Comparison of ENCODE assay signal across 6 cellular contexts in the genomic region with DNA sequence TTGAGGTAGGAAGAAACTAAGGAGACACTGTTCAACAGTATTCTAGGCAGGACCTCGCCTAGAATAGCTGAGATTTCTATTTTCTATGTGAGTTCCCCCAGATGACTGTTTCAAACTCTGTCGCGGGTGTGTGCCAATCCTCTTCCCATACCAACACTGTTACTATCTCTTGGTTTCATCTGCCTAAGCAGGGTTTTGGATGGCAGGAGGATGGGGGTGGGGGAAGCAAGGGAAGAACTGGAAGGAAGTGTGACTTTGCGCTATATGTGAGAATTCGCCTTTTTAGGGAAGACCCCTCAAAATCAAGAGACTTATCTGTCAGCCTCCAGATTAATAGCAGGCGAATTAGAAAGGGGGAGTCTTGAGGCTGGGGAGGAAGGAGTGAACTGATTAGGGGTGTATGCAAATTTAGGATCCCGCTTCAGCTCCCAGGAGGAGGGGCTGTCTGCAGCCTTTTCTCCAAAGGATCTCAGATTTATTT. TPM values are rescaled to one million over a fixed set of nuclear protein-coding genes. Genes with fewer than 3 reads are reported as not detected.
DNase-seq lines count a peak whose midpoint lies in the region; FAIRE-seq and TF ChIP-seq lines count a peak whose summit lies in the region.

No MANE protein-coding gene starts in this region.

- H3K4me3 ChIP-seq in bronchial epithelial cell (ENCODE audit: low read depth, low read length) (peak overlapping the region; percentile 91), osteoblast (ENCODE audit: insufficient read depth, low read length) (peak overlapping the region; percentile 80)

- H3K27me3 ChIP-seq in bronchial epithelial cell (ENCODE audit: control insufficient read depth, insufficient read depth, low read length) (no peaks in the 10 kb centered on the region), osteoblast (ENCODE audit: insufficient read depth, low read length) (no peaks in the 10 kb centered on the region)

- H3K9me3 ChIP-seq in osteoblast (ENCODE audit: low read depth, low read length), result no peaks in the 10 kb centered on the region

- H4K20me1 ChIP-seq in osteoblast (ENCODE audit: insufficient read depth, low read length), result peaks cover 9% of the 10 kb centered on the region

- peaks cover 8% of the 10 kb centered on the region for H3K36me3 ChIP-seq in bronchial epithelial cell (ENCODE audit: control insufficient read depth, insufficient read depth, low read length)
- H3K36me3 ChIP-seq in osteoblast (ENCODE audit: insufficient read depth, low read length), result peaks cover 13% of the 10 kb centered on the region

- no peak for FAIRE-seq in bronchial epithelial cell (lab: Jason Lieb, UNC)

- peak overlapping the region; percentile 83 for H3K4me2 ChIP-seq in osteoblast (ENCODE audit: insufficient read depth, low read length)

- TF ChIP-seq CTCF in bronchial epithelial cell (IDR thresholded peaks at IDR 0.05; ENCODE audit: insufficient read depth, low read length, severe bottlenecking) (no peak), osteoblast (IDR thresholded peaks at IDR 0.05; ENCODE audit: extremely low read depth, low read depth, low read length) (no peak)

- peak overlapping the region; percentile 81 for H2AFZ ChIP-seq in osteoblast (ENCODE audit: low read length)

- peak; percentile 42 for DNase-seq in CD1c-positive myeloid dendritic cell (ENCODE audit: extremely low spot score)
- peak; percentile 44 for DNase-seq in HT-29 (ENCODE audit: low spot score)
- DNase-seq in bronchial epithelial cell (ENCODE audit: low read depth), result no peak
- DNase-seq in osteoblast (ENCODE audit: insufficient read length, low spot score, missing footprints), result peak; percentile 86
- no peak for DNase-seq in activated CD4-positive, CD25-positive, alpha-beta regulatory T cell treated with anti-CD3 and anti-CD28 coated beads, Interleukin-2, amount 50 U/mL, for 72 hours
- DNase-seq in HuH-7 (ENCODE audit: low spot score), result no peak

- H3K79me2 ChIP-seq in osteoblast (ENCODE audit: insufficient read depth, low read length), result peaks cover 48% of the 10 kb centered on the region

- H3K27ac ChIP-seq in osteoblast (ENCODE audit: low read depth, low read length), result peak overlapping the region; percentile 74

- H3K4me1 ChIP-seq in osteoblast (ENCODE audit: insufficient read depth, low read length), result peaks cover 14% of the 10 kb centered on the region

RNA-seq across cellular contexts. Expression of gene G6PC3, which starts 0.5 kb away (rescaled TPM):
- total RNA-seq in HT-29 (2014; rRNA removed; shearing (Covaris generic)), result 64.6 and 74.2 TPM in 2 replicates
- 7.6 and 9.2 TPM in 2 replicates for total RNA-seq in bronchial epithelial cell
- total RNA-seq in osteoblast, result 19.7 and 23.5 TPM in 2 replicates

RNA-seq across cellular contexts. Expression of gene LSM12, which starts 3.5 kb away (rescaled TPM):
- total RNA-seq in HT-29 (2014; rRNA removed; shearing (Covaris generic)), result 38.9 and 50.0 TPM in 2 replicates
- 18.9 and 20.3 TPM in 2 replicates for total RNA-seq in bronchial epithelial cell
- 59.0 and 65.4 TPM in 2 replicates for total RNA-seq in osteoblast

RNA-seq across cellular contexts. Expression of gene HDAC5, which starts 53.4 kb away (rescaled TPM):
- 54.8 and 56.3 TPM in 2 replicates for total RNA-seq in HT-29 (2014; rRNA removed; shearing (Covaris generic))
- 18.4 TPM in 2 replicates for total RNA-seq in bronchial epithelial cell
- 69.2 and 85.4 TPM in 2 replicates for total RNA-seq in osteoblast

RNA-seq across cellular contexts. Expression of gene TMEM101, which starts 55.3 kb away (rescaled TPM):
- 78.2 and 83.1 TPM in 2 replicates for total RNA-seq in HT-29 (2014; rRNA removed; shearing (Covaris generic))
- total RNA-seq in bronchial epithelial cell (64.3 and 85.6 TPM in 2 replicates), osteoblast (41.3 and 47.8 TPM in 2 replicates)

Comparison
In these comparisons a context has a peak if more than half of its experiments do, and no peak if none do; other contexts are left out.
1. DNase-seq: peak in CD1c-positive myeloid dendritic cell (single experiment), HT-29 (single experiment) and osteoblast (single experiment); none in bronchial epithelial cell (single experiment), activated CD4-positive, CD25-positive, alpha-beta regulatory T cell treated with anti-CD3 and anti-CD28 coated beads, Interleukin-2, amount 50 U/mL, for 72 hours (single experiment) and HuH-7 (single experiment).